ENCODE assay signal across 23 cellular contexts in genomic region chr16:66457888-66458287, GRCh38. TPM values are rescaled to one million over a fixed set of nuclear protein-coding genes. Genes with fewer than 3 reads are reported as not detected.
DNase-seq lines count a peak whose midpoint lies in the region; ATAC-seq, FAIRE-seq and TF ChIP-seq lines count a peak whose summit lies in the region.
"Had no signal": no experiment of that assay in that cellular context is flagged by ENCODE, and none has a peak within 500 bp of the region (broad histone marks: within the 10 kb centered on the region; RNA-seq: fewer than 3 reads in every experiment).

No MANE protein-coding gene starts in this region.

- POLR2A ChIA-PET in K562 (lab: Yijun Ruan, JAX): no interaction called here

- DNase-seq in EL: peak; percentile 64
- DNase-seq in HTR-8/SVneo (ENCODE audit: insufficient read length, low spot score): peak; percentile 82
- DNase-seq in K562 (ENCODE audit: extremely low read depth in 1 of 4, low spot score in 3 of 4): no peak
- DNase-seq in osteoblast (ENCODE audit: insufficient read length, low spot score, missing footprints): peak; percentile 29
- no peak for DNase-seq in NCI-H524 (lab: John Stamatoyannopoulos, UW)
- no peak for DNase-seq in right cardiac atrium
- DNase-seq: activated CD4-positive, alpha-beta memory T cell treated with anti-CD3 and anti-CD28 coated beads for 36 hours; activated naive CD4-positive, alpha-beta T cell treated with anti-CD3 and anti-CD28 coated beads, Interleukin-2, amount 50 U/mL, for 16 hours; activated T-cell treated with anti-CD3 and anti-CD28 coated beads, Interleukin-2, amount 50 U/mL, for 24 hours; C1 segment of cervical spinal cord; cortex of kidney; H7; hippocampal formation; kidney glomerular epithelial cell; NCI-H1436 treated with DMSO at 0.1 percent for 48 hours; NCI-H226; NK-92 treated with Interleukin-12 subunit alpha and Interleukin-12 subunit beta, amount 100 ng/mL, for 24 hours; stimulated activated CD4-positive, alpha-beta T cell treated with anti-CD3 and anti-CD28 coated beads, Interleukin-12 subunit alpha, Interleukin-12 subunit beta, amount 100 ng/mL, for 4 hours; T-cell had no signal

- BruUV-seq in K562 (replicated peaks; lab: Mats Ljungman, UMichigan): no TSS peak

- H3K36me3 ChIP-seq in K562 (ENCODE audit: control insufficient read depth, insufficient read depth, low read length) (no peaks in the 10 kb centered on the region), osteoblast (ENCODE audit: insufficient read depth, low read length) (no peaks in the 10 kb centered on the region)
- H3K36me3 ChIP-seq: prostate gland had no signal

- ATAC-seq in K562 (no peak), GM19351 (IDR thresholded peaks at IDR 0.05; ENCODE audit: unreplicated experiment) (no peak), right cardiac atrium (no peak), HG02884 (IDR thresholded peaks at IDR 0.05; ENCODE audit: unreplicated experiment) (no peak)
- ATAC-seq: T-cell had no signal

- in situ Hi-C loops in K562 (cut with MboI): no loop called here

- H3K27ac ChIP-seq in K562 (ENCODE audit: extremely low read depth, low read depth, low read length): no peak overlapping the region
- H3K27ac ChIP-seq in osteoblast (ENCODE audit: low read depth, low read length): no peak overlapping the region
- H3K27ac ChIP-seq in right cardiac atrium (ENCODE audit: low read length): no peak overlapping the region
- H3K27ac ChIP-seq: prostate gland had no signal

- WGBS in K562 (ENCODE audit: insufficient coverage, low coverage, missing lambda C conversion rate): 11% methylated on average over 4 of the region's 4 CpGs
- WGBS in right cardiac atrium: 55% methylated on average over 4 of the region's 4 CpGs

- H3K27me3 ChIP-seq in K562 (ENCODE audit: control insufficient read depth in 2 of 2, insufficient read depth in 2 of 2, low read length in 2 of 2) (peaks cover 2 to 10% of the 10 kb centered on the region in 2 experiments), osteoblast (ENCODE audit: insufficient read depth, low read length) (peaks cover 16% of the 10 kb centered on the region), right cardiac atrium (ENCODE audit: control insufficient read depth, insufficient read depth) (no peaks in the 10 kb centered on the region)

- 0 out of 2 replicates have a peak, but pooled peaks cover 1% of the 10 kb centered on the region for H4K20me1 ChIP-seq in K562 (replicated peaks; ENCODE audit: control insufficient read depth, insufficient read depth, low read length)
- H4K20me1 ChIP-seq in osteoblast (ENCODE audit: insufficient read depth, low read length): no peaks in the 10 kb centered on the region

- H3K4me1 ChIP-seq in K562 (replicated peaks in 1 of 2; ENCODE audit: control insufficient read depth in 2 of 2, insufficient read depth in 2 of 2, low read length in 2 of 2) (no peaks in the 10 kb centered on the region), osteoblast (ENCODE audit: insufficient read depth, low read length) (no peaks in the 10 kb centered on the region), right cardiac atrium (ENCODE audit: control insufficient read depth, insufficient read depth, low read length) (no peaks in the 10 kb centered on the region)
- H3K4me1 ChIP-seq: prostate gland had no signal

- FAIRE-seq in HTR-8/SVneo (lab: Jason Lieb, UNC) (peak; percentile 78), K562 (lab: Jason Lieb, UNC) (no peak)
- FAIRE-seq: endothelial cell of umbilical vein had no signal

- no peak for TF ChIP-seq EP300 in K562 (IDR thresholded peaks at IDR 0.05; ENCODE audit: low read length)

- no peak for TF ChIP-seq CTCF in K562 (IDR thresholded peaks at IDR 0.05 in 2 of 3, conservative IDR thresholded peaks at IDR 0.05 in 1 of 3; ENCODE audit: insufficient read depth in 2 of 3, low read depth in 1 of 3, low read length in 3 of 3)
- TF ChIP-seq CTCF in osteoblast (IDR thresholded peaks at IDR 0.05; ENCODE audit: extremely low read depth, low read depth, low read length): no peak

- no peak overlapping the region for H3K9ac ChIP-seq in K562 (ENCODE audit: insufficient read depth in 1 of 2, low read depth in 2 of 2, low read length in 2 of 2)

- intact Hi-C loops in K562 (cut with micrococcal nuclease) (no loop called here), right cardiac atrium (cut with DNase I) (no loop called here)

- no peak for TF ChIP-seq RAD21 in K562 (CRISPR knock-in tag; conservative IDR thresholded peaks at IDR 0.05 in 1 of 2, IDR thresholded peaks at IDR 0.05 in 1 of 2)

- H3K9me1 ChIP-seq in K562 (ENCODE audit: control insufficient read depth, insufficient read depth, low read length): peaks cover 4% of the 10 kb centered on the region

- H3K4me3 ChIP-seq in K562: no peak overlapping the region
- H3K4me3 ChIP-seq in osteoblast (ENCODE audit: insufficient read depth, low read length): no peak overlapping the region
- H3K4me3 ChIP-seq in right cardiac atrium (ENCODE audit: low read length): no peak overlapping the region
- H3K4me3 ChIP-seq: prostate gland had no signal

- no peak for TF ChIP-seq POLR2A in K562 (conservative IDR thresholded peaks at IDR 0.05)

- H3K9me3 ChIP-seq in K562 (replicated peaks; ENCODE audit: control insufficient read depth, insufficient read depth, low read depth, low read length) (no peaks in the 10 kb centered on the region), osteoblast (ENCODE audit: low read depth, low read length) (no peaks in the 10 kb centered on the region), right cardiac atrium (ENCODE audit: control insufficient read depth, low read length) (no peaks in the 10 kb centered on the region)
- H3K9me3 ChIP-seq: prostate gland had no signal

- CTCF ChIA-PET in K562 (lab: Yijun Ruan, JAX; ENCODE audit: low intra/inter-chr PET ratio): no interaction called here

- H3K79me2 ChIP-seq in K562 (ENCODE audit: control insufficient read depth, insufficient read depth, low read length) (no peaks in the 10 kb centered on the region), osteoblast (ENCODE audit: insufficient read depth, low read length) (no peaks in the 10 kb centered on the region)

- no peak overlapping the region for H2AFZ ChIP-seq in K562 (ENCODE audit: low read depth, low read length)
- no peak overlapping the region for H2AFZ ChIP-seq in osteoblast (ENCODE audit: low read length)

- H3K4me2 ChIP-seq in K562 (ENCODE audit: insufficient read depth, low read length) (no peak overlapping the region), osteoblast (ENCODE audit: insufficient read depth, low read length) (no peak overlapping the region)

TF ChIP-seq in K562, 482 proteins besides CTCF, POLR2A, EP300 and RAD21 (continues in another document):
- TF ChIP-seq MAFG (tag; conservative IDR thresholded peaks at IDR 0.05) (peak; percentile 98), MAFK (IDR thresholded peaks at IDR 0.05; ENCODE audit: low read length) (peak; percentile 100), DIDO1 (tag; IDR thresholded peaks at IDR 0.05; ENCODE audit: low read depth) (no peak), ARID2 (IDR thresholded peaks at IDR 0.05) (no peak), ZNF316 (IDR thresholded peaks at IDR 0.05) (peak; percentile 99), NFE2 (IDR thresholded peaks at IDR 0.05; ENCODE audit: low read depth) (peak; percentile 36; the same call in 1 of the 2 replicates), MAFF (IDR thresholded peaks at IDR 0.05; ENCODE audit: low read length) (peak; percentile 100), NFXL1 (CRISPR knock-in tag; IDR thresholded peaks at IDR 0.05) (no peak), STAT5A (IDR thresholded peaks at IDR 0.05; ENCODE audit: borderline replicate concordance, low read length) (no peak), RB1 (IDR thresholded peaks at IDR 0.05; ENCODE audit: low read depth) (no peak), NFRKB (IDR thresholded peaks at IDR 0.05; ENCODE audit: low read depth) (no peak), TCFL5 (CRISPR knock-in tag; conservative IDR thresholded peaks at IDR 0.05) (no peak), E2F4 (CRISPR knock-in tag; IDR thresholded peaks at IDR 0.05; ENCODE audit: low read depth) (no peak), TCF3 (CRISPR knock-in tag; IDR thresholded peaks at IDR 0.05) (no peak)

RNA-seq across cellular contexts. Expression of gene BEAN1, which starts 30.8 kb away (rescaled TPM):
- not detected in 2 replicates for total RNA-seq in K562 (2011; cell fraction: chromatin; rRNA removed; ENCODE audit: low replicate concordance)
- not detected in 2 replicates for total RNA-seq in K562 (2011; cell fraction: nucleolus; rRNA removed)
- total RNA-seq in K562 (2011; cell fraction: nucleoplasm; rRNA removed): not detected in 2 replicates
- not detected in 2 replicates for total RNA-seq in K562 (2014; rRNA removed)
- not detected in 2 replicates for total RNA-seq in K562 (2014; rRNA removed; fragmentation: Illumina TruSeq; extraction: Trizol)
- not detected in 2 replicates for total RNA-seq in K562 (2015; rRNA removed; fragmentation: Illumina TruSeq; extraction: Trizol)
- not detected in 2 replicates for total RNA-seq in K562 (2021)
- not detected in 2 replicates for polyA plus RNA-seq in K562 (2011; rRNA removed)
- polyA plus RNA-seq in K562 (2011; cell fraction: cytosol; rRNA removed): not detected in 2 replicates
- not detected in 2 replicates for polyA plus RNA-seq in K562 (2011; cell fraction: nucleus; rRNA removed)
- polyA plus RNA-seq in K562 (2012): 0.11 TPM in 1 of 2 replicates, not detected in the other
- polyA plus RNA-seq in K562 (2014; fragmentation: Illumina TruSeq; extraction: Trizol): not detected in 2 replicates
- polyA plus RNA-seq in K562 (2014; fragmentation: Nextera tagmentation; extraction: Ambion mirVana): not detected
- not detected in 2 replicates for polyA plus RNA-seq in K562 (2014; rRNA removed)
- polyA minus RNA-seq in K562 (2011; rRNA and poly(A)+ RNA removed): not detected in 2 replicates
- not detected in 2 replicates for polyA minus RNA-seq in K562 (2011; cell fraction: cytosol; rRNA and poly(A)+ RNA removed)
- polyA minus RNA-seq in K562 (2011; cell fraction: nucleus; rRNA and poly(A)+ RNA removed): not detected in 2 replicates
- total RNA-seq in osteoblast: 0.29 and 0.36 TPM in 2 replicates
- total RNA-seq in right cardiac atrium: 1 to 10 TPM in 3 of 4 donors, under 1 TPM in 1; 0.79 to 1.5 (median 1.2) TPM
- polyA plus RNA-seq in right cardiac atrium: 0.41 TPM
- total RNA-seq: activated CD4-positive, alpha-beta memory T cell treated with anti-CD3 and anti-CD28 coated beads for 36 hours; endothelial cell of umbilical vein; T-cell had no signal
- polyA plus RNA-seq: endothelial cell of umbilical vein had no signal

Comparison
In these comparisons a context has a peak if more than half of its experiments do, and no peak if none do; other contexts are left out.
1. DNase-seq: peak in EL (single experiment), HTR-8/SVneo (single experiment) and osteoblast (single experiment); none in K562 (0 of 4), NCI-H524 (0 of 2) and right cardiac atrium (0 of 3).